16 cellular contexts compared by ENCODE assay signal in the genomic region with DNA sequence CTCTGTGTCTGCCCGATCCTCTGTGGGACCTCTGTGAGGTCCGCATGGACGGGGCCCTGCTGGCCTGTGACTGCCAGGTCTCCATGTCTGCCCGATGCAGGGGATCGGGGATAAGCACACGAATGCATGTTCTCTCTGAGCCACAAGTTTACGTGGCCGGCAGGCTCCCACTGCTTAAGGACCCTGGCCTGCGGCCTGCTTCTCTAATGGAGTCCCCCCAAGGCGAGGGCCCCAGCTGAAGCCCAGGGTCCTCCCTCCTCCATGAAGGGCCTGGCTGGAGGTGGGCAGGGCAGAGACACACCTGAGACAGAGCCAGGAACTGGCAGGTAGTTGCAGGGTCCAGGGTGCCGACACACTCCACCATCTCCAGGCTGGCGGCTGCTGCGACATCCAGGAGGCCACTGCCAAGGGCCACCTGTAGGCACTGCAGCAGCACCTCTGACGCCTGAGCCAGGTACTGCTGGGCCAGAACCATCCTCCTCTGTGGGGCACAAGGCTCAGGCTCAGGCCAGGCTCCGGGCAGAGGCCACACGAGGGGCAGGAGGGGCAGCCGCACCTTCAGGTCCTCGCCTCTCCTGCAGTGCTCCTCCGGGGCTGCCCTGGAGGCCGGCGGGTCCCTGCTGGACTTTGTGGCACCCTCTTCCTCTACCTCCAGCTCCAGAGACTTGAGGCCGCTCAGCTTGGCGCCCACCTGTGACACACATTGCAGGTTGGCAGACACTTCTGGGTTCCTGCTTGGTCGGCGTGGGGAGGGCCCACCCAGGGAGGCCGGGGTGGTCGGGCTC.
"Had no signal": no experiment of that assay in that cellular context is flagged by ENCODE, and none has a peak within 500 bp of the region (broad histone marks: within the 10 kb centered on the region; RNA-seq: fewer than 3 reads in every experiment).

No MANE protein-coding gene starts in this region.

- H3K27ac Mint-ChIP-seq: activated naive CD4-positive, alpha-beta T cell treated with anti-CD3 and anti-CD28 coated beads for 36 hours; memory B cell; nephron; T-helper 2 cell treated with Interferon-gamma antibody and Interleukin-4, amounts not matched to agents 5 μg/mL and 100 μg/mL, for 36 hours had no signal

- H3K27me3 ChIP-seq: hepatocyte, uterus had no signal

- H3K36me3 ChIP-seq: adrenal gland, stomach, uterus had no signal

- ATAC-seq: left colon had no signal

- H3K4me1 ChIP-seq: adrenal gland, uterus had no signal

- H3K4me3 Mint-ChIP-seq: nephron had no signal

- H3K4me3 ChIP-seq: adrenal gland, hepatocyte, uterus had no signal

- DNase-seq: activated CD4-positive, alpha-beta T cell treated with anti-CD3 and anti-CD28 coated beads for 1 hour; activated CD4-positive, alpha-beta T cell treated with anti-CD3 and anti-CD28 coated beads, Interleukin-2, amount 50 U/mL, for 48 hours; activated naive CD4-positive, alpha-beta T cell treated with anti-CD3 and anti-CD28 coated beads for 36 hours; central memory CD4-positive, alpha-beta T cell; dermis blood vessel endothelial cell; erythroblast; stimulated activated CD4-positive, alpha-beta T cell treated with anti-CD3 and anti-CD28 coated beads, Interleukin-4, amount 100 ng/mL, for 1 hour; stomach; SW 1271 had no signal

- H3K27ac ChIP-seq: adrenal gland, hepatocyte, uterus had no signal
